Comparison of ENCODE assay signal across 12 cellular contexts in genomic region chr9:136204838-136205706, GRCh38. TPM values are rescaled to one million over a fixed set of nuclear protein-coding genes. Genes with fewer than 3 reads are reported as not detected.
A peak's percentile ranks its signal among the peaks of the same experiment; 100 is the strongest.
DNase-seq lines count a peak whose midpoint lies in the region; ATAC-seq, FAIRE-seq and TF ChIP-seq lines count a peak whose summit lies in the region.
"Had no signal": no experiment of that assay in that cellular context is flagged by ENCODE, and none has a peak within 500 bp of the region (broad histone marks: within the 10 kb centered on the region; RNA-seq: fewer than 3 reads in every experiment).

LHX3 (minus strand) TSS chr9:136205128; CDS start chr9:136205012, 116 bp downstream.

- WGBS in pancreas, 2 donors: 12 to 13% methylated on average over 63 to 70 of the region's 70 CpGs

- no peak within 1 kb of the TSS for H3K27ac ChIP-seq in pancreas
- H3K27ac ChIP-seq: esophagus squamous epithelium, SK-N-MC had no signal

- no peak for DNase-seq in activated CD4-positive, CD25-positive, alpha-beta regulatory T cell (lab: John Stamatoyannopoulos, UW)
- DNase-seq in RPMI7951 (ENCODE audit: low read depth): peak; percentile 11
- DNase-seq in fibroblast of villous mesenchyme (ENCODE audit: low read depth): peak; percentile 16
- peak in 2 of 6 donors; percentile 74 to 78 for DNase-seq in pancreas
- DNase-seq: activated effector memory CD4-positive, alpha-beta T cell treated with Interleukin-2 at 50 U/mL for 16 hours; esophagus squamous epithelium; NCI-H1436 treated with DMSO at 0.1 percent for 48 hours had no signal

- ATAC-seq in activated CD4-positive, CD25-positive, alpha-beta regulatory T cell treated with anti-CD3 and anti-CD28 coated beads, Interleukin-2, amount 50 U/mL, for 24 hours: peak; percentile 18 to 19
- ATAC-seq in pancreas: peak; percentile 52 to 80 (median 64)
- ATAC-seq in HG02759 (IDR thresholded peaks at IDR 0.05; ENCODE audit: unreplicated experiment): no peak
- no peak for ATAC-seq in HG03378 (IDR thresholded peaks at IDR 0.05; ENCODE audit: unreplicated experiment)
- no peak for ATAC-seq in HG03135 (IDR thresholded peaks at IDR 0.05; ENCODE audit: unreplicated experiment)

- no peaks in the 10 kb centered on the region for H3K4me1 ChIP-seq in pancreas

- FAIRE-seq in pancreas (lab: Jason Lieb, UNC): no peak

- intact Hi-C loops in pancreas (cut with DNase I): no loop called here

- peaks cover 0 to under 1% (median 0%) of the 10 kb centered on the region in 3 donors for H3K36me3 ChIP-seq in pancreas

- peaks cover 0 to 32% (median 8%) of the 10 kb centered on the region in 4 donors for H3K27me3 ChIP-seq in pancreas

- no peaks in the 10 kb centered on the region for H3K9me3 ChIP-seq in pancreas
- H3K9me3 ChIP-seq: esophagus squamous epithelium had no signal

- no peak within 1 kb of the TSS for H3K4me3 ChIP-seq in fibroblast of villous mesenchyme (ENCODE audit: low read depth, low read length)
- no peak within 1 kb of the TSS for H3K4me3 ChIP-seq in pancreas
- H3K4me3 ChIP-seq: esophagus squamous epithelium, SK-N-MC had no signal

- no peak for TF ChIP-seq CTCF in fibroblast of villous mesenchyme (IDR thresholded peaks at IDR 0.05; ENCODE audit: insufficient read depth, low read depth, low read length)
- no peak for TF ChIP-seq CTCF in pancreas (IDR thresholded peaks at IDR 0.05)

RNA-seq across cellular contexts. Expression of gene LHX3, which starts in this region (rescaled TPM):
- not detected in 2 replicates for total RNA-seq in RPMI7951 (2014; rRNA removed; shearing (Covaris generic))
- total RNA-seq in fibroblast of villous mesenchyme: not detected in 2 replicates
- not detected for total RNA-seq in pancreas
- polyA plus RNA-seq in pancreas: not detected
- total RNA-seq: esophagus squamous epithelium had no signal

Comparison
In these comparisons a context has a peak if more than half of its experiments do, and no peak if none do; other contexts are left out.
1. Peak in DNase-seq in RPMI7951; RNA of the gene not detected or under 1 TPM.
2. Peak in DNase-seq in fibroblast of villous mesenchyme; RNA of the gene not detected or under 1 TPM.
3. Peak in ATAC-seq in pancreas; RNA of the gene not detected or under 1 TPM.
4. ATAC-seq: peak in activated CD4-positive, CD25-positive, alpha-beta regulatory T cell treated with anti-CD3 and anti-CD28 coated beads, Interleukin-2, amount 50 U/mL, for 24 hours (2 of 2); none in HG02759 (single experiment), HG03378 (single experiment) and HG03135 (single experiment).